ENCODE assay signal across 25 cellular contexts in the genomic region with DNA sequence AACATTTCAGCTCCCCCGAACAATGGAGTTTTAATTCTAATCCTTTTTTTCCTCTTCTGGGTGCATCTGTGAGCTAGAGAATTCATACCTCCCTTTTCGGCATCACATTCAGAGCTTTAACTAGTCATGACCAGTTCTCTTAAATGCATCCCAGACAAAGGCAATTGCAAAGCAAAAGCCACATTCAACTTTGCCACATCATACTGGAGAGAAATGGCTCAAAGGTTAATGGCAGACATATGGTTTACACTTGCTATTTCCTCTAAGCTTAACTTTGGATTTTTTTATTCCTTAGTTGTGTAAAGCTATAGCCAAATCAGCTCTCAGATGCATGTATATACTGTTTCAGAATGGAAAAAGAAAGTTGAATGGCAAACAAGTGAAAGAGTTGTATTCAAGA.
DNase-seq lines count a peak whose midpoint lies in the region; ATAC-seq and TF ChIP-seq lines count a peak whose summit lies in the region.
"Had no signal": no experiment of that assay in that cellular context is flagged by ENCODE, and none has a peak within 500 bp of the region (broad histone marks: within the 10 kb centered on the region; RNA-seq: fewer than 3 reads in every experiment).

No MANE protein-coding gene starts in this region.

- peak; percentile 77 for DNase-seq in AG10803 (ENCODE audit: low read depth)
- DNase-seq in HS-5 (ENCODE audit: low read depth) = peak; percentile 28
- peak; percentile 77 for DNase-seq in fibroblast of mammary gland (ENCODE audit: low read depth)
- no peak for DNase-seq in neuronal stem cell (ENCODE audit: low spot score)
- no peak for DNase-seq in Peyer's patch
- DNase-seq in kidney tubule cell (ENCODE audit: low spot score) = no peak
- DNase-seq: activated CD4-positive, alpha-beta T cell treated with anti-CD3 and anti-CD28 coated beads, Interleukin-2, amount 10 ng/mL, durations not matched to agents 7 days and 5 days; activated T-cell treated with anti-CD3 and anti-CD28 coated beads, Interleukin-2, amount 50 U/mL, for 4 hours; Calu3; colonic mucosa; DND-41; effector memory CD4-positive, alpha-beta T cell; left lung; NCI-H1105; NCI-H1930; NCI-H526 treated with DMSO at 0.1 percent for 48 hours; psoas muscle; SJCRH30; stomach; thyroid gland had no signal

- no peak overlapping the region for H3K4ac ChIP-seq in neuronal stem cell (ENCODE audit: low read length)

- no peak overlapping the region for H2BK120ac ChIP-seq in neuronal stem cell (ENCODE audit: low read depth, low read length)

- H2AK5ac ChIP-seq in neuronal stem cell (ENCODE audit: low read depth, low read length) = no peak overlapping the region

- H2BK12ac ChIP-seq in neuronal stem cell (ENCODE audit: low read length) = no peak overlapping the region

- ATAC-seq in HG02678 (IDR thresholded peaks at IDR 0.05; ENCODE audit: unreplicated experiment) (no peak), HG02642 (IDR thresholded peaks at IDR 0.05; ENCODE audit: poor library complexity, unreplicated experiment) (no peak)
- ATAC-seq: activated T-cell treated with anti-CD3 and anti-CD28 coated beads, Interleukin-2, amount 50 U/mL, for 4 hours; GM12878; GM23338; Panc1; psoas muscle had no signal

- no peak overlapping the region for H4K8ac ChIP-seq in neuronal stem cell (ENCODE audit: low read depth, low read length)

- H3K9ac ChIP-seq in neuronal stem cell (ENCODE audit: low read depth, low read length, poor library complexity) = no peak overlapping the region

- H3K4me3 ChIP-seq in AG10803 (ENCODE audit: low read length) (no peak overlapping the region), fibroblast of mammary gland (ENCODE audit: control insufficient read depth, low read depth, low read length) (no peak overlapping the region), neuronal stem cell (ENCODE audit: low read length in 2 of 2) (no peak overlapping the region), Peyer's patch (no peak overlapping the region)
- H3K4me3 ChIP-seq: colonic mucosa, GM12878, GM23338, left lung, psoas muscle, SJCRH30, stomach, thyroid gland had no signal

- H3K36me3 ChIP-seq in neuronal stem cell (replicated peaks in 1 of 2; ENCODE audit: control insufficient read depth in 2 of 2, insufficient read depth in 2 of 2, low read length in 2 of 2) = no peaks in the 10 kb centered on the region
- H3K36me3 ChIP-seq in Peyer's patch = no peaks in the 10 kb centered on the region
- H3K36me3 ChIP-seq: colonic mucosa, left lung, SJCRH30, stomach, thyroid gland had no signal

- no peak overlapping the region for H3K14ac ChIP-seq in neuronal stem cell (ENCODE audit: low read length)

- H3K27ac ChIP-seq in neuronal stem cell (replicated peaks; ENCODE audit: low read length) (no peak overlapping the region), Peyer's patch (no peak overlapping the region)
- H3K27ac ChIP-seq: colonic mucosa, psoas muscle, SJCRH30, stomach, thyroid gland had no signal

- H3K4me2 ChIP-seq in neuronal stem cell (ENCODE audit: insufficient read depth, low read length, poor library complexity, severe bottlenecking) = no peak overlapping the region
- H3K4me2 ChIP-seq: GM23338 had no signal

- TF ChIP-seq POLR2A in Peyer's patch (IDR thresholded peaks at IDR 0.05) = no peak

- peaks cover 0 to 2% of the 10 kb centered on the region in 2 donors for H3K9me3 ChIP-seq in neuronal stem cell (replicated peaks in 1 of 2; ENCODE audit: control insufficient read depth in 2 of 2, insufficient read depth in 1 of 2, low read depth in 1 of 2, low read length in 2 of 2)
- no peaks in the 10 kb centered on the region for H3K9me3 ChIP-seq in Peyer's patch
- H3K9me3 ChIP-seq: colonic mucosa, left lung, psoas muscle, SJCRH30, stomach, thyroid gland had no signal

- H4K91ac ChIP-seq in neuronal stem cell (ENCODE audit: low read depth, low read length, poor library complexity) = no peak overlapping the region

- no peaks in the 10 kb centered on the region for H3K79me1 ChIP-seq in neuronal stem cell (ENCODE audit: low read depth, low read length)

- peak overlapping the region; percentile 66 for H2AFZ ChIP-seq in neuronal stem cell (ENCODE audit: low read length)
- H2AFZ ChIP-seq: GM23338 had no signal

- no peak overlapping the region for H2BK15ac ChIP-seq in neuronal stem cell (ENCODE audit: low read length)

- TF ChIP-seq CTCF in AG10803 (conservative IDR thresholded peaks at IDR 0.05; ENCODE audit: low read length) (no peak), fibroblast of mammary gland (conservative IDR thresholded peaks at IDR 0.05; ENCODE audit: control insufficient read depth, insufficient read depth, low read depth, low read length) (no peak), Peyer's patch (IDR thresholded peaks at IDR 0.05) (no peak)

- peaks cover 2 to 9% of the 10 kb centered on the region in 2 donors for H3K4me1 ChIP-seq in neuronal stem cell (ENCODE audit: control insufficient read depth in 2 of 2, insufficient read depth in 1 of 2, low read depth in 1 of 2, low read length in 2 of 2)
- H3K4me1 ChIP-seq in Peyer's patch = no peaks in the 10 kb centered on the region
- H3K4me1 ChIP-seq: colonic mucosa, SJCRH30, thyroid gland had no signal

- H2BK5ac ChIP-seq in neuronal stem cell (ENCODE audit: low read length) = no peak overlapping the region

- H3K27me3 ChIP-seq in neuronal stem cell (ENCODE audit: control insufficient read depth in 3 of 3, insufficient read depth in 3 of 3, low read depth in 1 of 3, low read length in 3 of 3) (no peaks in the 10 kb centered on the region), Peyer's patch (no peaks in the 10 kb centered on the region)
- H3K27me3 ChIP-seq: colonic mucosa, left lung, SJCRH30, stomach, thyroid gland had no signal

- no CpG with 5 or more reads among the region's 2 CpGs for WGBS in neuronal stem cell (ENCODE audit: extremely low coverage in 2 of 2, insufficient read length in 2 of 2, insufficient replicate concordance in 1 of 2), 2 donors

- H3K18ac ChIP-seq in neuronal stem cell (ENCODE audit: low read length) = no peak overlapping the region

- no peak overlapping the region for H3K23ac ChIP-seq in neuronal stem cell (ENCODE audit: low read depth, low read length, poor library complexity)

Comparison
In these comparisons a context has a peak if more than half of its experiments do, and no peak if none do; other contexts are left out.
1. DNase-seq: peak in AG10803 (single experiment), HS-5 (single experiment) and fibroblast of mammary gland (single experiment); none in neuronal stem cell (single experiment), Peyer's patch (0 of 3) and kidney tubule cell (single experiment).